Comparison of ENCODE assay signal across 9 cellular contexts in genomic region chr18:50659091-50660003, GRCh38.
DNase-seq lines count a peak whose midpoint lies in the region; ATAC-seq and TF ChIP-seq lines count a peak whose summit lies in the region.
"Had no signal": no experiment of that assay in that cellular context is flagged by ENCODE, and none has a peak within 500 bp of the region (broad histone marks: within the 10 kb centered on the region; RNA-seq: fewer than 3 reads in every experiment).

No MANE protein-coding gene starts in this region.

- peak; percentile 16 for DNase-seq in HK-2 (ENCODE audit: unreplicated experiment)
- DNase-seq in RWPE1 (ENCODE audit: low spot score), result peak; percentile 14
- DNase-seq in glomerular visceral epithelial cell (ENCODE audit: extremely low spot score), result peak; percentile 4
- DNase-seq in gastrocnemius medialis, result peak; percentile 36 to 56
- DNase-seq in ovary, result no peak
- DNase-seq in NCI-H1436 (lab: John Stamatoyannopoulos, UW), result no peak
- DNase-seq in posterior vena cava (ENCODE audit: low spot score), result no peak
- DNase-seq: activated naive CD4-positive, alpha-beta T cell treated with anti-CD3 and anti-CD28 coated beads, Interleukin-2, amount 10 ng/mL, durations not matched to agents 7 days and 5 days had no signal

- H3K9me3 ChIP-seq in gastrocnemius medialis (peaks cover 0 to 4% (median 0%) of the 10 kb centered on the region in 3 donors), ovary (no peaks in the 10 kb centered on the region)

- POLR2A ChIA-PET in RWPE1 (lab: Yijun Ruan, JAX; ENCODE audit: low non-redundant PET), result no interaction called here

- H3K27ac ChIP-seq in RWPE1, result no peak overlapping the region
- H3K27ac ChIP-seq in gastrocnemius medialis, result peak overlapping the region; percentile 83 to 92 (median 88)
- H3K27ac ChIP-seq in ovary, result no peak overlapping the region

- TF ChIP-seq EP300 in ovary (IDR thresholded peaks at IDR 0.05), result no peak

- in situ Hi-C loops in gastrocnemius medialis (cut with MboI; ENCODE audit: low sequenced_read_pairs in 4 of 4), result no loop called here

- CTCF ChIA-PET in RWPE1 (lab: Yijun Ruan, JAX), result interaction anchor here (0.6 kb wide), 2 partner anchors 13 to 56 kb away, joined by 3 to 4 read pairs; no protein-coding TSS in a partner anchor

- H3K4me3 ChIP-seq in gastrocnemius medialis, result no peak overlapping the region
- H3K4me3 ChIP-seq in ovary, result no peak overlapping the region

- intact Hi-C loops in gastrocnemius medialis (cut with DNase I; ENCODE audit: low total_unique reads), result loop anchor here (1.0 to 10.0 kb wide), 4 partner anchors 99 to 215 kb away; partner anchors contain the start of genes MAPK4 and ME2
- intact Hi-C loops in ovary (cut with DNase I), result no loop called here
- intact Hi-C loops in posterior vena cava (cut with DNase I), result no loop called here

- ATAC-seq in gastrocnemius medialis, result peak; percentile 55 to 64
- ATAC-seq in GM21515 (IDR thresholded peaks at IDR 0.05; ENCODE audit: unreplicated experiment), result no peak

- H3K4me1 ChIP-seq in gastrocnemius medialis, result peaks cover 47 to 70% of the 10 kb centered on the region in 2 donors
- H3K4me1 ChIP-seq in ovary (ENCODE audit: insufficient read depth), result peaks cover 2% of the 10 kb centered on the region

- TF ChIP-seq CTCF in RWPE1 (conservative IDR thresholded peaks at IDR 0.05; ENCODE audit: low read depth), result no peak
- TF ChIP-seq CTCF in gastrocnemius medialis (IDR thresholded peaks at IDR 0.05 in 4 of 5, conservative IDR thresholded peaks at IDR 0.05 in 1 of 5), result peak in 1 of 5 experiments; percentile 12
- TF ChIP-seq CTCF in ovary (IDR thresholded peaks at IDR 0.05), result no peak

- TF ChIP-seq POLR2A in gastrocnemius medialis (IDR thresholded peaks at IDR 0.05) (no peak), ovary (IDR thresholded peaks at IDR 0.05) (no peak)

- WGBS in ovary, 3 donors, result 54 to 58% (median 57%) methylated on average over 13 of the region's 13 CpGs

- no peaks in the 10 kb centered on the region for H3K36me3 ChIP-seq in gastrocnemius medialis
- H3K36me3 ChIP-seq in ovary, result no peaks in the 10 kb centered on the region

- H3K27me3 ChIP-seq in gastrocnemius medialis (no peaks in the 10 kb centered on the region), ovary (no peaks in the 10 kb centered on the region)

Comparison
In these comparisons a context has a peak if more than half of its experiments do, and no peak if none do; other contexts are left out.
1. DNase-seq: peak in HK-2 (single experiment), RWPE1 (single experiment), glomerular visceral epithelial cell (single experiment) and gastrocnemius medialis (2 of 2); none in ovary (0 of 5), NCI-H1436 (single experiment) and posterior vena cava (single experiment).
2. H3K27ac ChIP-seq: peak in gastrocnemius medialis (4 of 4); none in RWPE1 (single experiment) and ovary (0 of 2).